In genomic region chr7:26397326-26397725, GRCh38 we compare ENCODE assay signal across 10 cellular contexts.
A peak's percentile ranks its signal among the peaks of the same experiment; 100 is the strongest.
DNase-seq lines count a peak whose midpoint lies in the region; ATAC-seq and TF ChIP-seq lines count a peak whose summit lies in the region.
"Had no signal": no experiment of that assay in that cellular context is flagged by ENCODE, and none has a peak within 500 bp of the region (broad histone marks: within the 10 kb centered on the region; RNA-seq: fewer than 3 reads in every experiment).

No MANE protein-coding gene starts in this region.

- intact Hi-C loops in cardiac septum (cut with DNase I) (no loop called here), adrenal gland (cut with DNase I) (no loop called here), uterus (cut with DNase I; ENCODE audit: low total_unique reads) (no loop called here)

- peaks cover 6% of the 10 kb centered on the region for H3K4me1 ChIP-seq in cardiac muscle cell (ENCODE audit: low read depth)
- peaks cover 7 to 29% of the 10 kb centered on the region in 2 donors for H3K4me1 ChIP-seq in adrenal gland (replicated peaks in 1 of 2)
- no peaks in the 10 kb centered on the region for H3K4me1 ChIP-seq in uterus

- H3K36me3 ChIP-seq in cardiac muscle cell (no peaks in the 10 kb centered on the region), adrenal gland (replicated peaks in 1 of 2) (no peaks in the 10 kb centered on the region), uterus (no peaks in the 10 kb centered on the region)

- H3K27me3 ChIP-seq in cardiac muscle cell (peaks cover 7% of the 10 kb centered on the region), adrenal gland (no peaks in the 10 kb centered on the region), uterus (no peaks in the 10 kb centered on the region)

- TF ChIP-seq POLR2A in adrenal gland (IDR thresholded peaks at IDR 0.05) (no peak), uterus (IDR thresholded peaks at IDR 0.05) (no peak)

- WGBS in adrenal gland, 4 donors, result 26 to 53% (median 37%) methylated on average over 6 to 7 of the region's 7 CpGs

- H3K27ac ChIP-seq in cardiac muscle cell (peak overlapping the region; percentile 31), adrenal gland (peak overlapping the region in 4 of 5 donors; percentile 88 to 93 (median 88)), uterus (peak overlapping the region; percentile 62 to 86)
- H3K27ac ChIP-seq: SK-N-MC had no signal

- H3K36me3 Mint-ChIP-seq in naive B cell, result peaks cover 0 to 9% of the 10 kb centered on the region in 2 donors

- no peak for TF ChIP-seq CTCF in cardiac muscle cell (IDR thresholded peaks at IDR 0.05; ENCODE audit: low read depth, low read length)
- TF ChIP-seq CTCF in adrenal gland (IDR thresholded peaks at IDR 0.05), result no peak
- no peak for TF ChIP-seq CTCF in uterus (IDR thresholded peaks at IDR 0.05)

- H3K9me3 Mint-ChIP-seq in naive B cell, result no peaks in the 10 kb centered on the region

- peak overlapping the region in 3 of 6 donors; percentile 92 to 96 (median 95) for H3K27ac Mint-ChIP-seq in naive B cell

- DNase-seq in cardiac muscle cell (ENCODE audit: low read depth in 1 of 2, low spot score in 1 of 2), result no peak
- no peak for DNase-seq in cardiac septum (ENCODE audit: low spot score)
- peak; percentile 22 to 82 (median 72) for DNase-seq in adrenal gland
- no peak for DNase-seq in naive B cell
- no peak for DNase-seq in uterus
- DNase-seq: NCI-H2029 treated with DMSO at 0.1 percent for 48 hours had no signal

- peaks cover 22 to 41% (median 31%) of the 10 kb centered on the region in 3 donors for H3K4me1 Mint-ChIP-seq in naive B cell

- H3K4me3 ChIP-seq in cardiac muscle cell (no peak overlapping the region), adrenal gland (no peak overlapping the region), uterus (no peak overlapping the region)
- H3K4me3 ChIP-seq: SK-N-MC had no signal

- peak overlapping the region; percentile 35 to 98 (median 88) for H3K4me3 Mint-ChIP-seq in naive B cell

- H3K9me3 ChIP-seq in cardiac muscle cell (ENCODE audit: low read depth), result no peaks in the 10 kb centered on the region
- no peaks in the 10 kb centered on the region for H3K9me3 ChIP-seq in adrenal gland (replicated peaks in 1 of 3)
- H3K9me3 ChIP-seq in uterus, result no peaks in the 10 kb centered on the region

- peaks cover 0 to 10% (median 10%) of the 10 kb centered on the region in 3 donors for H3K27me3 Mint-ChIP-seq in naive B cell

- ATAC-seq in naive B cell (ENCODE audit: low read depth in 2 of 2) (no peak), HG03571 (IDR thresholded peaks at IDR 0.05; ENCODE audit: unreplicated experiment) (no peak), GM21423 (IDR thresholded peaks at IDR 0.05; ENCODE audit: unreplicated experiment) (no peak), GM18858 (IDR thresholded peaks at IDR 0.05; ENCODE audit: unreplicated experiment) (no peak)

Comparison
In these comparisons a context has a peak if more than half of its experiments do, and no peak if none do; other contexts are left out.
1. DNase-seq: peak in adrenal gland (7 of 7); none in cardiac muscle cell (0 of 2), cardiac septum (single experiment), naive B cell (single experiment) and uterus (0 of 2).
2. H3K27ac ChIP-seq: peak in every context shown above with its lines; median percentile 88 in adrenal gland; 74 in uterus; 31 in cardiac muscle cell.